In genomic region chr15:66294932-66295235, GRCh38 we compare ENCODE assay signal across 1 cellular context.
TF ChIP-seq lines count a peak whose summit lies in the region.

No MANE protein-coding gene starts in this region.

TF ChIP-seq in HEK293, 187 proteins besides CTCF, POLR2A, EP300 and RAD21 (continued from another document):
- TF ChIP-seq, protein P1, sequence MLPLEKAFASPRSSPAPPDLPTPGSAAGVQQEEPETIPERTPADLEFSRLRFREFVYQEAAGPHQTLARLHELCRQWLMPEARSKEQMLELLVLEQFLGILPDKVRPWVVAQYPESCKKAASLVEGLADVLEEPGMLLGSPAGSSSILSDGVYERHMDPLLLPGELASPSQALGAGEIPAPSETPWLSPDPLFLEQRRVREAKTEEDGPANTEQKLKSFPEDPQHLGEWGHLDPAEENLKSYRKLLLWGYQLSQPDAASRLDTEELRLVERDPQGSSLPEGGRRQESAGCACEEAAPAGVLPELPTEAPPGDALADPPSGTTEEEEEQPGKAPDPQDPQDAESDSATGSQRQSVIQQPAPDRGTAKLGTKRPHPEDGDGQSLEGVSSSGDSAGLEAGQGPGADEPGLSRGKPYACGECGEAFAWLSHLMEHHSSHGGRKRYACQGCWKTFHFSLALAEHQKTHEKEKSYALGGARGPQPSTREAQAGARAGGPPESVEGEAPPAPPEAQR (tag by site-specific recombination; IDR thresholded peaks at IDR 0.05), result no peak
- TF ChIP-seq, protein P2, sequence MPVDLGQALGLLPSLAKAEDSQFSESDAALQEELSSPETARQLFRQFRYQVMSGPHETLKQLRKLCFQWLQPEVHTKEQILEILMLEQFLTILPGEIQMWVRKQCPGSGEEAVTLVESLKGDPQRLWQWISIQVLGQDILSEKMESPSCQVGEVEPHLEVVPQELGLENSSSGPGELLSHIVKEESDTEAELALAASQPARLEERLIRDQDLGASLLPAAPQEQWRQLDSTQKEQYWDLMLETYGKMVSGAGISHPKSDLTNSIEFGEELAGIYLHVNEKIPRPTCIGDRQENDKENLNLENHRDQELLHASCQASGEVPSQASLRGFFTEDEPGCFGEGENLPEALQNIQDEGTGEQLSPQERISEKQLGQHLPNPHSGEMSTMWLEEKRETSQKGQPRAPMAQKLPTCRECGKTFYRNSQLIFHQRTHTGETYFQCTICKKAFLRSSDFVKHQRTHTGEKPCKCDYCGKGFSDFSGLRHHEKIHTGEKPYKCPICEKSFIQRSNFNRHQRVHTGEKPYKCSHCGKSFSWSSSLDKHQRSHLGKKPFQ (tag by site-specific recombination; IDR thresholded peaks at IDR 0.05), result no peak
- TF ChIP-seq SP3 (tag by site-specific recombination; IDR thresholded peaks at IDR 0.05) (no peak), ZNF341 (tag by site-specific recombination; IDR thresholded peaks at IDR 0.05; ENCODE audit: low read depth) (no peak), ZNF558 (tag by site-specific recombination; IDR thresholded peaks at IDR 0.05) (no peak), ZNF2 (tag by site-specific recombination; IDR thresholded peaks at IDR 0.05) (no peak), GLI2 (tag by site-specific recombination; IDR thresholded peaks at IDR 0.05; ENCODE audit: borderline replicate concordance, low read depth) (no peak), GLIS2 (tag by site-specific recombination; IDR thresholded peaks at IDR 0.05) (no peak), ZNF121 (tag by site-specific recombination; IDR thresholded peaks at IDR 0.05) (no peak), ZNF600 (tag by site-specific recombination; IDR thresholded peaks at IDR 0.05) (0 out of 2 replicates have a peak, but pooled peaks have one; percentile 30), IKZF3 (tag by site-specific recombination; IDR thresholded peaks at IDR 0.05) (0 out of 2 replicates have a peak, but pooled peaks have one; percentile 24)
